ENCODE assay signal across 9 cellular contexts in genomic region chrX:150216716-150217115, GRCh38.
"Had no signal": no experiment of that assay in that cellular context is flagged by ENCODE, and none has a peak within 500 bp of the region (broad histone marks: within the 10 kb centered on the region; RNA-seq: fewer than 3 reads in every experiment).

No MANE protein-coding gene starts in this region.

- H3K9me3 Mint-ChIP-seq: HFFc6, IgD-negative memory B cell had no signal

- H3K36me3 ChIP-seq: HAP-1 had no signal

- H3K4me1 Mint-ChIP-seq: IgD-negative memory B cell had no signal

- H3K27ac ChIP-seq: GM23248 had no signal

- DNase-seq: GM23248, GOT3, H7, HFFc6, KBM-7 had no signal

- H3K27ac Mint-ChIP-seq: HFFc6, IgD-negative memory B cell had no signal

- ATAC-seq: HCT116, HepG2 had no signal

- H3K4me3 ChIP-seq: GM23248, HAP-1 had no signal

- H3K9me3 ChIP-seq: HAP-1 had no signal

- H3K36me3 Mint-ChIP-seq: IgD-negative memory B cell had no signal

- H3K4me3 Mint-ChIP-seq: HFFc6 had no signal

- H3K9ac ChIP-seq: GM23248 had no signal
